13 cellular contexts compared by ENCODE assay signal in the genomic region with DNA sequence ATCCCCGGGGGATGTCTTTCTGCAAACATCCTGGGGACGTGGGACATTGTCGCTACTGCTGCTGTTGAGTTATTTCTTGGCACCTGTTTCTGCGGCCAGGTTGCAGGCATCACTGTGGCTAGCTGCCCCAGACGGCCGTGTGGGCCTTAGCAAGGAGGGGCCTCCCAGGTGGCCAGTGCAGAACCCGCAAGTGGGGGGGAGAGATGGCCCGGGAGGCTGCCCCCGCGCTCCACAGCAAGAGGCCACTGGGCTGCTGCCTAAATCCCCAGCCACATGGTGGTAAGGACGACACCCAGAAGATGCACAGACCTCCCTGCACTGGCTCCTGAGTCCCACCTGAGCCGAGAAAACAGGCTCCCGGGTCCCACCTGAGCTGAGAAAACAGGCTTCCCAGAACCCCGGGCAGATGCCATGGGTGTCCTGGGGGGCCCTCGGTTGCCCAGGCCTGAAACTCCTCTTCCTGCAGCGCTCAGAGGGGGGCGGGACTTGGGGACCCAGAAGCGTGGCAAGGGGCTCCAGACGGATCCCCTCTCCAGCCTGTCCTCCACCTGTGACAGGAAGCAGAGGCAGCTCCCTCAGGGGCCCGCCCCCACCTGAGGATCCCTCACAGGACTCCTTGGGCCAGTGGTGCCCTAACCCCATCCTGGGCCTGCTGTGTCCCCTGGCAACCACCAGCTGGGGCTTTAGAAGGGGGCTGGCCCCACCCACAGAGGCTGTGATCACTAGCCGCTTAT. TPM values are rescaled to one million over a fixed set of nuclear protein-coding genes. Genes with fewer than 3 reads are reported as not detected.
A peak's percentile ranks its signal among the peaks of the same experiment; 100 is the strongest.
DNase-seq lines count a peak whose midpoint lies in the region; ATAC-seq and TF ChIP-seq lines count a peak whose summit lies in the region.
"Had no signal": no experiment of that assay in that cellular context is flagged by ENCODE, and none has a peak within 500 bp of the region (broad histone marks: within the 10 kb centered on the region; RNA-seq: fewer than 3 reads in every experiment).

No MANE protein-coding gene starts in this region.

- TF ChIP-seq CTCF in WTC11 (IDR thresholded peaks at IDR 0.05) (no peak), right lobe of liver (IDR thresholded peaks at IDR 0.05) (no peak), transverse colon (IDR thresholded peaks at IDR 0.05) (no peak)

- CTCF ChIA-PET in WTC11 (lab: Charles Lee): interaction anchor here (1.6 kb wide), 1 partner anchor 27 kb away, joined by 5 read pairs; the partner anchor contains the start of gene TMEM184A

- POLR2A ChIA-PET in WTC11 (lab: Charles Lee): interaction anchor here (0.5 kb wide), 1 partner anchor 45 kb away, joined by 11 read pairs; no protein-coding TSS in a partner anchor

- ATAC-seq in Right ventricle myocardium superior (ENCODE audit: poor library complexity) (no peak), WTC11 (no peak), right lobe of liver (no peak)

- in situ Hi-C loops in transverse colon (cut with MboI; ENCODE audit: low pct_ligation_motif_present in 1 of 4, low pct_unique_long_range_greater_than_20kb in 1 of 4, low sequenced_read_pairs in 3 of 4): no loop called here

- H3K4me1 ChIP-seq in right lobe of liver (peaks cover 0 to 15% (median 4%) of the 10 kb centered on the region in 4 donors), transverse colon (peaks cover 14 to 36% (median 32%) of the 10 kb centered on the region in 4 donors)

- H3K9me3 ChIP-seq in right lobe of liver (no peaks in the 10 kb centered on the region), transverse colon (no peaks in the 10 kb centered on the region)
- H3K9me3 ChIP-seq: esophagus muscularis mucosa, prostate gland, uterus had no signal

- H3K27ac ChIP-seq in right lobe of liver: no peak overlapping the region
- H3K27ac ChIP-seq in transverse colon: peak overlapping the region in 3 of 4 donors; percentile 97 to 99 (median 98)
- H3K27ac ChIP-seq: brain microvascular endothelial cell had no signal

- H3K27me3 Mint-ChIP-seq in WTC11 (ENCODE audit: low read depth): no peaks in the 10 kb centered on the region

- TF ChIP-seq POLR2A in right lobe of liver (IDR thresholded peaks at IDR 0.05) (no peak), transverse colon (IDR thresholded peaks at IDR 0.05) (no peak)

- H3K4me1 Mint-ChIP-seq in WTC11: peaks cover 31% of the 10 kb centered on the region

- no peak overlapping the region for H3K27ac Mint-ChIP-seq in WTC11

- H3K9me3 Mint-ChIP-seq in WTC11: no peaks in the 10 kb centered on the region

- DNase-seq in Right ventricle myocardium superior (peak; percentile 48), cardiac septum (ENCODE audit: low spot score) (no peak), WTC11 (ENCODE audit: low spot score) (no peak), right lobe of liver (peak; percentile 34 to 60 (median 53)), transverse colon (no peak), DMS 273 (lab: John Stamatoyannopoulos, UW; ENCODE audit: unreplicated experiment) (no peak), NAMALWA (ENCODE audit: low spot score) (no peak), GOT3 (lab: John Stamatoyannopoulos, UW) (no peak)
- DNase-seq: NCI-H2081 treated with DMSO at 0.1 percent for 48 hours had no signal

- no peaks in the 10 kb centered on the region for H3K27me3 ChIP-seq in right lobe of liver
- H3K27me3 ChIP-seq in transverse colon: no peaks in the 10 kb centered on the region
- H3K27me3 ChIP-seq: uterus had no signal

- H3K4me3 Mint-ChIP-seq in WTC11: peak overlapping the region; percentile 59

- H3K4me3 ChIP-seq in right lobe of liver (no peak overlapping the region), transverse colon (no peak overlapping the region)

- H3K36me3 Mint-ChIP-seq in WTC11: no peaks in the 10 kb centered on the region

- H3K36me3 ChIP-seq in right lobe of liver (no peaks in the 10 kb centered on the region), transverse colon (no peaks in the 10 kb centered on the region)
- H3K36me3 ChIP-seq: brain microvascular endothelial cell, esophagus muscularis mucosa, prostate gland, uterus had no signal

- no peak for TF ChIP-seq EP300 in transverse colon (IDR thresholded peaks at IDR 0.05; ENCODE audit: low read depth)

- WGBS in right lobe of liver (ENCODE audit: insufficient coverage, low coverage, low lambda C conversion rate, missing lambda C conversion rate): 65% methylated on average over 4 of the region's 21 CpGs
- WGBS in transverse colon (ENCODE audit: low coverage in 1 of 2), 2 donors: 70% methylated on average over 18 of the region's 21 CpGs; no CpG with 5 or more reads in 1 of the 2 donors

- intact Hi-C loops in Right ventricle myocardium superior (cut with DNase I): no loop called here
- intact Hi-C loops in cardiac septum (cut with DNase I): no loop called here
- intact Hi-C loops in right lobe of liver (cut with DNase I): no loop called here
- intact Hi-C loops in transverse colon (cut with DNase I; ENCODE audit: low total_unique reads): no loop called here

TF ChIP-seq in WTC11, 78 proteins besides CTCF, POLR2A, EP300 and RAD21 (continues in another document):
- TF ChIP-seq ESRRA (CRISPR knock-in tag; IDR thresholded peaks at IDR 0.05; ENCODE audit: borderline replicate concordance): no peak
- no peak for TF ChIP-seq E2F1 (CRISPR knock-in tag; IDR thresholded peaks at IDR 0.05)
- no peak for TF ChIP-seq KAT7 (CRISPR knock-in tag; IDR thresholded peaks at IDR 0.05; ENCODE audit: borderline replicate concordance)
- TF ChIP-seq FOXJ3 (CRISPR knock-in tag; IDR thresholded peaks at IDR 0.05; ENCODE audit: borderline replicate concordance): no peak
- no peak for TF ChIP-seq AFF4 (CRISPR knock-in tag; IDR thresholded peaks at IDR 0.05; ENCODE audit: borderline replicate concordance)
- TF ChIP-seq, protein P1, sequence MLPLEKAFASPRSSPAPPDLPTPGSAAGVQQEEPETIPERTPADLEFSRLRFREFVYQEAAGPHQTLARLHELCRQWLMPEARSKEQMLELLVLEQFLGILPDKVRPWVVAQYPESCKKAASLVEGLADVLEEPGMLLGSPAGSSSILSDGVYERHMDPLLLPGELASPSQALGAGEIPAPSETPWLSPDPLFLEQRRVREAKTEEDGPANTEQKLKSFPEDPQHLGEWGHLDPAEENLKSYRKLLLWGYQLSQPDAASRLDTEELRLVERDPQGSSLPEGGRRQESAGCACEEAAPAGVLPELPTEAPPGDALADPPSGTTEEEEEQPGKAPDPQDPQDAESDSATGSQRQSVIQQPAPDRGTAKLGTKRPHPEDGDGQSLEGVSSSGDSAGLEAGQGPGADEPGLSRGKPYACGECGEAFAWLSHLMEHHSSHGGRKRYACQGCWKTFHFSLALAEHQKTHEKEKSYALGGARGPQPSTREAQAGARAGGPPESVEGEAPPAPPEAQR (CRISPR knock-in tag; IDR thresholded peaks at IDR 0.05): no peak

RNA-seq across cellular contexts. Expression of gene MAFK, which starts 1.0 kb away (rescaled TPM):
- total RNA-seq in Right ventricle myocardium superior (59.4 TPM), cardiac septum (192 TPM), WTC11 (2021) (15.7 to 21.7 TPM (median 18.7 TPM) in 3 replicates), right lobe of liver (10 to 100 TPM in 4 of 6 experiments, 1 to 10 TPM in 2; 6.9 to 29.7 (median 13.1) TPM), transverse colon (100 to 1,000 TPM in 1 of 4 donors, 10 to 100 TPM in 3; 22.9 to 103 (median 44.0) TPM)

RNA-seq across cellular contexts. Expression of gene INTS1, which starts 25.4 kb away (rescaled TPM):
- total RNA-seq in Right ventricle myocardium superior (29.2 TPM), cardiac septum (54.7 TPM), WTC11 (2021) (143 to 161 TPM (median 150 TPM) in 3 replicates), right lobe of liver (10 to 100 TPM; 30.1 to 49.6 (median 41.2) TPM), transverse colon (100 to 1,000 TPM in 1 of 4 donors, 10 to 100 TPM in 3; 50.3 to 134 (median 71.4) TPM)

RNA-seq across cellular contexts. Expression of gene TMEM184A, which starts 26.5 kb away (rescaled TPM):
- total RNA-seq in Right ventricle myocardium superior (0.30 TPM), cardiac septum (0.08 TPM), WTC11 (2021) (1.3 to 1.4 TPM (median 1.3 TPM) in 3 replicates), right lobe of liver (10 to 100 TPM; 15.1 to 32.8 (median 26.7) TPM), transverse colon (100 to 1,000 TPM in 2 of 4 donors, 10 to 100 TPM in 2; 49.9 to 151 (median 94.1) TPM)

RNA-seq across cellular contexts. Expression of gene PSMG3, which starts 40.3 kb away (rescaled TPM):
- total RNA-seq in Right ventricle myocardium superior: 12.1 TPM
- total RNA-seq in cardiac septum: 12.1 TPM
- total RNA-seq in WTC11 (2021): 33.3 to 50.7 TPM (median 45.9 TPM) in 3 replicates
- 10 to 100 TPM in 2 of 6 experiments, 1 to 10 TPM in 4; 7.6 to 28.1 (median 9.2) TPM for total RNA-seq in right lobe of liver
- total RNA-seq in transverse colon: 10 to 100 TPM in 3 of 4 donors, 1 to 10 TPM in 1; 7.1 to 41.9 (median 27.6) TPM

Comparison
In these comparisons a context has a peak if more than half of its experiments do, and no peak if none do; other contexts are left out.
1. DNase-seq: peak in Right ventricle myocardium superior (single experiment) and right lobe of liver (3 of 3); none in cardiac septum (single experiment), WTC11 (single experiment), transverse colon (single experiment), DMS 273 (single experiment), NAMALWA (single experiment) and GOT3 (single experiment).
2. H3K27ac ChIP-seq: peak in transverse colon (3 of 4); none in right lobe of liver (0 of 3).